ENCODE assay signal across 26 cellular contexts in the genomic region with DNA sequence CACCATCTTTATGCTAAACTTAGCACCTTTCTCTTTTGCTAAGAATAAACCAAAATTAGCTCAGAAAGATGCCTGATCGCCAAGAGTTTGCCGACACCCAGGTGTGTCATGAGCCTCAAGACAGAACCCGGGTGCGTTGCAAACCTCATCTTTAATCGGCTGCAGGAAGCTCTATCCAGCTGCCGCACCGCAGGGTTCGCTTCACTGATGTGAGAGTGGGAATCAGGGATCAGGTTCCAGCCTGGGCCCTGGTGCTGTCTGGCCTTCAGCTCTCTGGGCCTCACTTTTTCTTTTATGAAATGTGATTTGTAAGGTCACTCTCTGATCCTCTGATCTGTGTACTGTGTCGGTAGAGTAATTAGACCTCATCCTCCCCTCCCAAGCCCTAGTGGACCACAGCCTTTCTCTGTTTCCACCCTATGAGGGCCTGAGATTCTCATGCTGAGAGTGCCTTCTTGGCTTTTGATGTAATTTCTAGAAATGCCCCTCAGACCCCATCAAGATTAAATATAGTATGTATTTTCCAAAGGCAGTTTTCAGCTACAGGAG.
"Had no signal": no experiment of that assay in that cellular context is flagged by ENCODE, and none has a peak within 500 bp of the region (broad histone marks: within the 10 kb centered on the region; RNA-seq: fewer than 3 reads in every experiment).

No MANE protein-coding gene starts in this region.

- H3K27me3 Mint-ChIP-seq: activated CD4-positive, alpha-beta T cell treated with anti-CD3 and anti-CD28 coated beads, Interleukin-2, amount 10 ng/mL, durations not matched to agents 7 days and 5 days; activated CD8-positive, alpha-beta T cell treated with anti-CD3 and anti-CD28 coated beads for 36 hours; activated naive CD4-positive, alpha-beta T cell treated with anti-CD3 and anti-CD28 coated beads, Interleukin-2, amount 50 U/mL, for 24 hours; memory B cell had no signal

- H3K4me1 Mint-ChIP-seq: activated CD4-positive, alpha-beta T cell treated with anti-CD3 and anti-CD28 coated beads, Interleukin-2, amount 10 ng/mL, durations not matched to agents 7 days and 5 days; activated naive CD4-positive, alpha-beta T cell treated with anti-CD3 and anti-CD28 coated beads, Interleukin-2, amount 50 U/mL, for 24 hours; central memory CD8-positive, alpha-beta T cell had no signal

- H3K9me3 Mint-ChIP-seq: activated CD4-positive, alpha-beta T cell treated with anti-CD3 and anti-CD28 coated beads, Interleukin-2, amount 10 ng/mL, durations not matched to agents 7 days and 5 days; activated CD8-positive, alpha-beta T cell treated with anti-CD3 and anti-CD28 coated beads for 36 hours; activated naive CD4-positive, alpha-beta T cell treated with anti-CD3 and anti-CD28 coated beads, Interleukin-2, amount 50 U/mL, for 24 hours; activated T-helper 1 cell treated with anti-CD3 and anti-CD28 coated beads, Interleukin-12 subunit alpha, Interleukin-12 subunit beta, Interleukin-2, Interleukin-4 antibody, amounts not matched to agents 30 ng/mL and 10 ng/mL and 1 ng/mL, durations not matched to agents 14 hours and 24 hours and 36 hours; central memory CD8-positive, alpha-beta T cell; effector memory CD8-positive, alpha-beta T cell; memory B cell; nephron had no signal

- H3K27ac Mint-ChIP-seq: activated CD4-positive, alpha-beta T cell treated with anti-CD3 and anti-CD28 coated beads, Interleukin-2, amount 10 ng/mL, durations not matched to agents 7 days and 5 days; activated CD8-positive, alpha-beta T cell treated with anti-CD3 and anti-CD28 coated beads for 36 hours; activated naive CD4-positive, alpha-beta T cell treated with anti-CD3 and anti-CD28 coated beads, Interleukin-2, amount 50 U/mL, for 24 hours; activated T-helper 1 cell treated with anti-CD3 and anti-CD28 coated beads, Interleukin-12 subunit alpha, Interleukin-12 subunit beta, Interleukin-2, Interleukin-4 antibody, amounts not matched to agents 30 ng/mL and 10 ng/mL and 1 ng/mL, durations not matched to agents 14 hours and 24 hours and 36 hours; effector memory CD8-positive, alpha-beta T cell; memory B cell had no signal

- H2AFZ ChIP-seq: parathyroid adenoma had no signal

- H3K36me3 ChIP-seq: ascending aorta, colonic mucosa, esophagus squamous epithelium, gastroesophageal sphincter, thoracic aorta, upper lobe of left lung had no signal

- H3K9ac ChIP-seq: parathyroid adenoma had no signal

- H3K4me1 ChIP-seq: colonic mucosa, upper lobe of left lung had no signal

- H3K27me3 ChIP-seq: ascending aorta, colonic mucosa, dorsolateral prefrontal cortex, esophagus squamous epithelium, gastroesophageal sphincter, upper lobe of left lung had no signal

- DNase-seq: activated CD4-positive, alpha-beta T cell treated with anti-CD3 and anti-CD28 coated beads, Interleukin-2, amount 10 ng/mL, durations not matched to agents 7 days and 5 days; activated CD4-positive, CD25-positive, alpha-beta regulatory T cell treated with anti-CD3 and anti-CD28 coated beads, Interleukin-2, amount 50 U/mL, for 72 hours; activated CD8-positive, alpha-beta T cell treated with anti-CD3 and anti-CD28 coated beads for 36 hours; activated gamma-delta T cell treated with Interleukin-2 at 50 U/mL for 16 hours; colonic mucosa; dorsolateral prefrontal cortex; effector memory CD8-positive, alpha-beta T cell; esophagus squamous epithelium; head of caudate nucleus; hypothalamus; islet precursor cell; left cardiac atrium; nucleus accumbens; right cardiac atrium; stimulated activated CD4-positive, alpha-beta T cell treated with anti-CD3 and anti-CD28 coated beads, Interleukin-4, amount 100 ng/mL, for 24 hours; stimulated activated naive CD4-positive, alpha-beta T cell treated with Interleukin-2 at 50 U/mL for 16 hours; upper lobe of left lung had no signal

- H3K4me3 ChIP-seq: ascending aorta, colonic mucosa, dorsolateral prefrontal cortex, esophagus squamous epithelium, gastroesophageal sphincter, thoracic aorta, upper lobe of left lung had no signal

- H3K27ac ChIP-seq: ascending aorta, colonic mucosa, dorsolateral prefrontal cortex, esophagus squamous epithelium, gastroesophageal sphincter, parathyroid adenoma, thoracic aorta, upper lobe of left lung had no signal

- H3K79me2 ChIP-seq: parathyroid adenoma had no signal

- H3K4me3 Mint-ChIP-seq: activated CD4-positive, alpha-beta T cell treated with anti-CD3 and anti-CD28 coated beads, Interleukin-2, amount 10 ng/mL, durations not matched to agents 7 days and 5 days; activated CD8-positive, alpha-beta T cell treated with anti-CD3 and anti-CD28 coated beads for 36 hours; activated naive CD4-positive, alpha-beta T cell treated with anti-CD3 and anti-CD28 coated beads, Interleukin-2, amount 50 U/mL, for 24 hours; activated T-helper 1 cell treated with anti-CD3 and anti-CD28 coated beads, Interleukin-12 subunit alpha, Interleukin-12 subunit beta, Interleukin-2, Interleukin-4 antibody, amounts not matched to agents 30 ng/mL and 10 ng/mL and 1 ng/mL, durations not matched to agents 14 hours and 24 hours and 36 hours; central memory CD8-positive, alpha-beta T cell; effector memory CD8-positive, alpha-beta T cell; memory B cell; nephron had no signal

- ATAC-seq: activated CD8-positive, alpha-beta T cell treated with anti-CD3 and anti-CD28 coated beads for 36 hours; effector memory CD8-positive, alpha-beta T cell; gastroesophageal sphincter; left cardiac atrium; right cardiac atrium had no signal

- H3K36me3 Mint-ChIP-seq: activated naive CD4-positive, alpha-beta T cell treated with anti-CD3 and anti-CD28 coated beads, Interleukin-2, amount 50 U/mL, for 24 hours had no signal

- H3K9me3 ChIP-seq: ascending aorta, colonic mucosa, esophagus squamous epithelium, gastroesophageal sphincter, thoracic aorta, upper lobe of left lung had no signal
